In genomic region chr11:8684600-8685290, GRCh38 we compare ENCODE assay signal across 9 cellular contexts. TPM values are rescaled to one million over a fixed set of nuclear protein-coding genes. Genes with fewer than 3 reads are reported as not detected.
DNase-seq lines count a peak whose midpoint lies in the region; ATAC-seq and TF ChIP-seq lines count a peak whose summit lies in the region.
"Had no signal": no experiment of that assay in that cellular context is flagged by ENCODE, and none has a peak within 500 bp of the region (broad histone marks: within the 10 kb centered on the region; RNA-seq: fewer than 3 reads in every experiment).

No MANE protein-coding gene starts in this region.

- H3K36me3 ChIP-seq in iPS-15b (ENCODE audit: control insufficient read depth, insufficient read depth, low read length) (peaks cover 29% of the 10 kb centered on the region), transverse colon (peaks cover 0 to 20% (median 8%) of the 10 kb centered on the region in 4 donors)

- no peak for TF ChIP-seq POLR2A in transverse colon (IDR thresholded peaks at IDR 0.05)

- WGBS in transverse colon (ENCODE audit: low coverage in 1 of 2), 2 donors = 62 to 80% methylated on average over 2 to 6 of the region's 6 CpGs

- no peak for TF ChIP-seq EP300 in transverse colon (IDR thresholded peaks at IDR 0.05; ENCODE audit: low read depth)

- H3K36me3 Mint-ChIP-seq in activated naive CD4-positive, alpha-beta T cell treated with anti-CD3 and anti-CD28 coated beads, Interleukin-2, amount 50 U/mL, for 24 hours = peaks cover 43% of the 10 kb centered on the region
- H3K36me3 Mint-ChIP-seq in activated T-helper 17 cell treated with anti-CD3 and anti-CD28 coated beads, Interleukin-2, amount 50 U/mL, for 72 hours (ENCODE audit: low read depth) = peaks cover 92% of the 10 kb centered on the region

- H3K4me1 ChIP-seq in iPS-15b (ENCODE audit: control insufficient read depth, insufficient read depth, low read length) (peaks cover 18% of the 10 kb centered on the region), transverse colon (peaks cover 18 to 58% (median 33%) of the 10 kb centered on the region in 4 donors)

- DNase-seq in activated naive CD4-positive, alpha-beta T cell treated with Interleukin-2 at 50 U/mL for 16 hours = no peak
- no peak for DNase-seq in transverse colon
- no peak for DNase-seq in NCI-H2107 (lab: John Stamatoyannopoulos, UW)
- no peak for DNase-seq in GF-D8 (lab: John Stamatoyannopoulos, UW)
- DNase-seq in left ventricle myocardium superior = no peak
- DNase-seq: activated CD4-positive, alpha-beta T cell treated with anti-CD3 and anti-CD28 coated beads for 1 hour had no signal

- peak overlapping the region; percentile 94 to 98 (median 96) for H3K27ac ChIP-seq in transverse colon

- H3K9ac ChIP-seq in iPS-15b (ENCODE audit: low read depth, low read length) = no peak overlapping the region

- ATAC-seq in activated T-helper 17 cell treated with anti-CD3 and anti-CD28 coated beads, Interleukin-2, amount 50 U/mL, for 72 hours (replicated peaks) = no peak
- ATAC-seq in left ventricle myocardium superior = no peak

- peaks cover 5% of the 10 kb centered on the region for H3K9me3 Mint-ChIP-seq in activated naive CD4-positive, alpha-beta T cell treated with anti-CD3 and anti-CD28 coated beads, Interleukin-2, amount 50 U/mL, for 24 hours
- peaks cover 4% of the 10 kb centered on the region for H3K9me3 Mint-ChIP-seq in activated T-helper 17 cell treated with anti-CD3 and anti-CD28 coated beads, Interleukin-2, amount 50 U/mL, for 72 hours

- H3K27me3 ChIP-seq in iPS-15b (ENCODE audit: control insufficient read depth, insufficient read depth, low read length) = no peaks in the 10 kb centered on the region
- H3K27me3 ChIP-seq in transverse colon = no peaks in the 10 kb centered on the region

- H3K4me3 Mint-ChIP-seq in activated naive CD4-positive, alpha-beta T cell treated with anti-CD3 and anti-CD28 coated beads, Interleukin-2, amount 50 U/mL, for 24 hours = peak overlapping the region; percentile 99
- peak overlapping the region; percentile 98 for H3K4me3 Mint-ChIP-seq in activated T-helper 17 cell treated with anti-CD3 and anti-CD28 coated beads, Interleukin-2, amount 50 U/mL, for 72 hours

- no peaks in the 10 kb centered on the region for H3K27me3 Mint-ChIP-seq in activated naive CD4-positive, alpha-beta T cell treated with anti-CD3 and anti-CD28 coated beads, Interleukin-2, amount 50 U/mL, for 24 hours
- H3K27me3 Mint-ChIP-seq in activated T-helper 17 cell treated with anti-CD3 and anti-CD28 coated beads, Interleukin-2, amount 50 U/mL, for 72 hours = no peaks in the 10 kb centered on the region

- intact Hi-C loops in transverse colon (cut with DNase I; ENCODE audit: low total_unique reads) (loop anchor here (5.0 kb wide), 1 partner anchor 278 kb away; the partner anchor contains the start of gene TMEM9B), left ventricle myocardium superior (cut with micrococcal nuclease) (no loop called here)

- TF ChIP-seq CTCF in transverse colon (IDR thresholded peaks at IDR 0.05) = no peak

- H3K9me3 ChIP-seq in iPS-15b (ENCODE audit: control insufficient read depth, insufficient read depth, low read length) (no peaks in the 10 kb centered on the region), transverse colon (no peaks in the 10 kb centered on the region)

- H3K4me3 ChIP-seq in iPS-15b (ENCODE audit: low read depth, low read length) = peak overlapping the region; percentile 95
- peak overlapping the region in 2 of 4 donors; percentile 85 to 93 for H3K4me3 ChIP-seq in transverse colon

- in situ Hi-C loops in transverse colon (cut with MboI; ENCODE audit: low pct_ligation_motif_present in 1 of 4, low pct_unique_long_range_greater_than_20kb in 1 of 4, low sequenced_read_pairs in 3 of 4) = loop anchor here in 3 of 4 donors (10.0 to 25.0 kb wide), 2 partner anchors 130 to 278 kb away; partner anchors contain the start of gene TMEM9B (in 3 of the 3)

- peaks cover 55% of the 10 kb centered on the region for H3K4me1 Mint-ChIP-seq in activated naive CD4-positive, alpha-beta T cell treated with anti-CD3 and anti-CD28 coated beads, Interleukin-2, amount 50 U/mL, for 24 hours
- peaks cover 39% of the 10 kb centered on the region for H3K4me1 Mint-ChIP-seq in activated T-helper 17 cell treated with anti-CD3 and anti-CD28 coated beads, Interleukin-2, amount 50 U/mL, for 72 hours

- H3K27ac Mint-ChIP-seq in activated naive CD4-positive, alpha-beta T cell treated with anti-CD3 and anti-CD28 coated beads, Interleukin-2, amount 50 U/mL, for 24 hours = peak overlapping the region; percentile 99
- H3K27ac Mint-ChIP-seq in activated T-helper 17 cell treated with anti-CD3 and anti-CD28 coated beads, Interleukin-2, amount 50 U/mL, for 72 hours = peak overlapping the region; percentile 90

RNA-seq across cellular contexts. Expression of gene RPL27A, which starts 2.2 kb away (rescaled TPM):
- 1,000 to 10,000 TPM; 1,241 to 1,415 TPM for total RNA-seq in activated T-helper 17 cell treated with anti-CD3 and anti-CD28 coated beads, Interleukin-2, amount 50 U/mL, for 72 hours
- total RNA-seq in transverse colon (100 to 1,000 TPM; 462 to 843 (median 770) TPM), left ventricle myocardium superior (588 TPM)

RNA-seq across cellular contexts. Expression of gene TRIM66, which starts 2.3 kb away (rescaled TPM):
- total RNA-seq in activated T-helper 17 cell treated with anti-CD3 and anti-CD28 coated beads, Interleukin-2, amount 50 U/mL, for 72 hours = 10 to 100 TPM; 15.2 to 19.9 TPM
- total RNA-seq in transverse colon = 10 to 100 TPM; 11.7 to 19.7 (median 14.3) TPM
- 2.6 TPM for total RNA-seq in left ventricle myocardium superior
